In the genomic region with DNA sequence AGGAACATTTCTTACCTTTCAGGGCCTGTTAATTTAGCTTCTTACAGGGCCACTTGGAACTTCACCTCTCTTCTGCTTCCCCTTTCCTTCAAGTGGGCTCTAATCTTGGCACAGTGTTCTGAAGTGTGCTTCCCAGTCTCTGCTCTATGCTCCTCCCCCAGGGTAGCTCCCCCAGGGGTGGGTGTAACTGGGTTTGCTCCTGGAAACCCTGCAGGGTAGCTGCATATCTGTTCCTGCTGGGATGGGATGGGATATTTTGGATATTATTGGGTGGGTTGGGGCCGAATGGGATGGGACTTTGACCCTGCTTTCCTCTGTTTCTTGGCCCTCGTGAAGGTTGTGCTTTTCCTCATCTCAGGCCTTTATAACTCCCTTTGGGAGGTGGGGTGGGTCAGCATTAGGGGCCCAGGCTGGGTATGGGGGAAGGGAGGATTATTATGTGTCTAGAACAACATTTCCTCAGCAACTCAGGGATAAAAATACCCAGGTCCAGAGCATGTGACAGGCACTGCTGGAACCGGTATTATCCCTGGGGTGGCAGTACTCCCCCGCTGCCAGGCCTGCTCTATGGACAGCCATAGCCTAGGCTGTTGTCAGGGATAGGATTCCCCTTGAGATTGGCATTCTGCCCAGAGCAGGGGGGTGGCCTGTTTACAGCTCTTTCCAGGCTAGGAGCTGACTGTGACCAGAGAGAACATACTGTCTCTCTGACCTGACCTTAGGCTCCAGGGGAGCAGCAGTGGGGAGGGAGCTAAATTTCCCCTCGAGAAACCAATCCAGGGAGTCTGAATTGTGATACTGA, we compare ENCODE assay signal across 8 cellular contexts. TPM values are rescaled to one million over a fixed set of nuclear protein-coding genes. Genes with fewer than 3 reads are reported as not detected.
A peak's percentile ranks its signal among the peaks of the same experiment; 100 is the strongest.
DNase-seq lines count a peak whose midpoint lies in the region; ATAC-seq, FAIRE-seq and TF ChIP-seq lines count a peak whose summit lies in the region.

No MANE protein-coding gene starts in this region.

- no peak for TF ChIP-seq CTCF in GM06990 (IDR thresholded peaks at IDR 0.05; ENCODE audit: insufficient read depth, low read length, poor library complexity, severe bottlenecking)
- no peak for TF ChIP-seq CTCF in brain (conservative IDR thresholded peaks at IDR 0.05)
- no peak for TF ChIP-seq CTCF in kidney (IDR thresholded peaks at IDR 0.05; ENCODE audit: borderline replicate concordance, extremely low read depth, insufficient read depth)

- H3K27ac Mint-ChIP-seq in brain: peak overlapping the region; percentile 94 to 100 (median 97)
- peak overlapping the region; percentile 62 for H3K27ac Mint-ChIP-seq in stimulated activated naive B cell treated with anti-CD40 and anti-IgM and Interleukin-4, amounts not matched to agents 10 μg/mL and 1 μg/mL and 100 μg/mL, for 72 hours

- no peak for ATAC-seq in stimulated activated naive B cell treated with anti-CD40 and anti-IgM and Interleukin-4, amounts not matched to agents 10 μg/mL and 1 μg/mL and 100 μg/mL, for 72 hours (replicated peaks)
- ATAC-seq in HG02763 (IDR thresholded peaks at IDR 0.05; ENCODE audit: unreplicated experiment): no peak

- H3K4me3 ChIP-seq in GM06990 (replicated peaks; ENCODE audit: low read depth, low read length): peak overlapping the region; percentile 6; the same call in 1 of the 2 replicates
- peak overlapping the region; percentile 48 to 94 for H3K4me3 ChIP-seq in kidney (ENCODE audit: low read length in 2 of 2)

- H3K4me1 Mint-ChIP-seq in brain: peaks cover 89% of the 10 kb centered on the region
- H3K4me1 Mint-ChIP-seq in stimulated activated naive B cell treated with anti-CD40 and anti-IgM and Interleukin-4, amounts not matched to agents 10 μg/mL and 1 μg/mL and 100 μg/mL, for 72 hours: peaks cover 56 to 79% of the 10 kb centered on the region in 2 donors

- peaks cover 0 to 3% (median 0%) of the 10 kb centered on the region in 5 experiments for H3K9me3 Mint-ChIP-seq in brain
- H3K9me3 Mint-ChIP-seq in stimulated activated naive B cell treated with anti-CD40 and anti-IgM and Interleukin-4, amounts not matched to agents 10 μg/mL and 1 μg/mL and 100 μg/mL, for 72 hours: no peaks in the 10 kb centered on the region

- H3K4me1 ChIP-seq in kidney (ENCODE audit: control insufficient read depth in 1 of 2, insufficient read depth in 1 of 2, low read depth in 1 of 2, low read length in 2 of 2): peaks cover 49 to 52% of the 10 kb centered on the region in 2 donors

- H3K36me3 ChIP-seq in GM06990 (ENCODE audit: control insufficient read depth, insufficient read depth, low read length): peaks cover 34% of the 10 kb centered on the region
- H3K36me3 ChIP-seq in kidney (ENCODE audit: control insufficient read depth in 1 of 2, insufficient read depth in 2 of 2, low read length in 2 of 2): peaks cover 24 to 37% of the 10 kb centered on the region in 2 donors

- peaks cover 8% of the 10 kb centered on the region for H3K27me3 Mint-ChIP-seq in brain
- H3K27me3 Mint-ChIP-seq in stimulated activated naive B cell treated with anti-CD40 and anti-IgM and Interleukin-4, amounts not matched to agents 10 μg/mL and 1 μg/mL and 100 μg/mL, for 72 hours: no peaks in the 10 kb centered on the region

- peak overlapping the region; percentile 81 to 95 (median 93) for H3K4me3 Mint-ChIP-seq in brain
- peak overlapping the region; percentile 57 to 58 for H3K4me3 Mint-ChIP-seq in stimulated activated naive B cell treated with anti-CD40 and anti-IgM and Interleukin-4, amounts not matched to agents 10 μg/mL and 1 μg/mL and 100 μg/mL, for 72 hours

- FAIRE-seq in kidney (lab: Jason Lieb, UNC): no peak

- H3K27me3 ChIP-seq in GM06990 (replicated peaks; ENCODE audit: control insufficient read depth, insufficient read depth, low read length): no peaks in the 10 kb centered on the region

- H3K27ac ChIP-seq in kidney (ENCODE audit: low read depth in 2 of 2, low read length in 2 of 2): peak overlapping the region; percentile 95 to 98

- intact Hi-C loops in kidney (cut with DNase I): no loop called here

- DNase-seq in GM06990 (ENCODE audit: extremely low read depth, insufficient read length): no peak
- DNase-seq in NCI-H510A (lab: John Stamatoyannopoulos, UW): peak; percentile 87
- peak; percentile 93 for DNase-seq in kidney
- no peak for DNase-seq in stimulated activated naive B cell treated with anti-CD40 and anti-IgM and Interleukin-4, amounts not matched to agents 10 μg/mL and 1 μg/mL and 100 μg/mL, for 72 hours
- DNase-seq in stimulated activated CD4-positive, alpha-beta T cell treated with anti-CD3 and anti-CD28 coated beads, Interleukin-2, amount 100 ng/mL, for 24 hours: no peak
- DNase-seq in stimulated activated naive CD4-positive, alpha-beta T cell treated with Interleukin-2 at 50 U/mL for 16 hours (lab: John Stamatoyannopoulos, UW): no peak

- H3K9me3 ChIP-seq in kidney (ENCODE audit: control insufficient read depth in 1 of 2, low read length in 2 of 2): no peaks in the 10 kb centered on the region

- H3K9ac ChIP-seq in kidney (ENCODE audit: low read length in 2 of 2): peak overlapping the region in 1 of 2 donors; percentile 47

- H3K36me3 Mint-ChIP-seq in brain: peaks cover 60% of the 10 kb centered on the region
- H3K36me3 Mint-ChIP-seq in stimulated activated naive B cell treated with anti-CD40 and anti-IgM and Interleukin-4, amounts not matched to agents 10 μg/mL and 1 μg/mL and 100 μg/mL, for 72 hours: peaks cover 48 to 69% of the 10 kb centered on the region in 2 donors

RNA-seq across cellular contexts. Expression of a gene that starts 5.0 kb away (rescaled TPM):
- 137 TPM for polyA plus RNA-seq in brain (ENCODE audit: insufficient read depth, low read depth, low replicate concordance)
- total RNA-seq in kidney: 254 TPM
- 146 TPM for polyA plus RNA-seq in kidney (ENCODE audit: insufficient read depth, low read depth, low replicate concordance)

RNA-seq across cellular contexts. Expression of a gene that starts 15.6 kb away (rescaled TPM):
- polyA plus RNA-seq in brain (ENCODE audit: insufficient read depth, low read depth, low replicate concordance) (7.2 TPM), kidney (ENCODE audit: insufficient read depth, low read depth, low replicate concordance) (38.2 TPM)
- 24.9 TPM for total RNA-seq in kidney

RNA-seq across cellular contexts. Expression of a gene that starts 48.1 kb away (rescaled TPM):
- polyA plus RNA-seq in brain (ENCODE audit: insufficient read depth, low read depth, low replicate concordance) (184 TPM), kidney (ENCODE audit: insufficient read depth, low read depth, low replicate concordance) (37.8 TPM)
- 40.2 TPM for total RNA-seq in kidney

RNA-seq across cellular contexts. Expression of a gene that starts 54.4 kb away (rescaled TPM):
- polyA plus RNA-seq in brain (ENCODE audit: insufficient read depth, low read depth, low replicate concordance) (27.6 TPM), kidney (ENCODE audit: insufficient read depth, low read depth, low replicate concordance) (22.4 TPM)
- total RNA-seq in kidney: 25.3 TPM

Comparison
In these comparisons a context has a peak if more than half of its experiments do, and no peak if none do; other contexts are left out.
1. DNase-seq: peak in NCI-H510A (single experiment) and kidney (single experiment); none in GM06990 (single experiment), stimulated activated naive B cell treated with anti-CD40 and anti-IgM and Interleukin-4, amounts not matched to agents 10 μg/mL and 1 μg/mL and 100 μg/mL, for 72 hours (single experiment), stimulated activated CD4-positive, alpha-beta T cell treated with anti-CD3 and anti-CD28 coated beads, Interleukin-2, amount 100 ng/mL, for 24 hours (0 of 2) and stimulated activated naive CD4-positive, alpha-beta T cell treated with Interleukin-2 at 50 U/mL for 16 hours (single experiment).